14 cellular contexts compared by ENCODE assay signal in genomic region chr6:10184408-10185187, GRCh38.
DNase-seq lines count a peak whose midpoint lies in the region; FAIRE-seq lines count a peak whose summit lies in the region.
"Had no signal": no experiment of that assay in that cellular context is flagged by ENCODE, and none has a peak within 500 bp of the region (broad histone marks: within the 10 kb centered on the region; RNA-seq: fewer than 3 reads in every experiment).

No MANE protein-coding gene starts in this region.

- DNase-seq in EH (ENCODE audit: low read depth), result peak; percentile 90
- DNase-seq in M059J (ENCODE audit: low read depth), result peak; percentile 61
- DNase-seq in retina, result peak; percentile 8
- no peak for DNase-seq in stimulated activated CD4-positive, alpha-beta T cell treated with anti-CD3 and anti-CD28 coated beads, Interleukin-2, amount 100 ng/mL, for 24 hours
- no peak for DNase-seq in cortex of kidney (lab: John Stamatoyannopoulos, UW)
- DNase-seq in activated CD4-positive, alpha-beta T cell treated with anti-CD3 and anti-CD28 coated beads for 4 hours, result no peak
- DNase-seq: ACHN; Calu3; CD4-positive, alpha-beta memory T cell; DMS53; GM23248; NCI-H187 treated with DMSO at 0.1 percent for 48 hours; NCI-H446 had no signal

- FAIRE-seq in endometrium (lab: Jason Lieb, UNC), result peak; percentile 74

Comparison
In these comparisons a context has a peak if more than half of its experiments do, and no peak if none do; other contexts are left out.
1. DNase-seq: peak in EH (single experiment), M059J (single experiment) and retina (single experiment); none in stimulated activated CD4-positive, alpha-beta T cell treated with anti-CD3 and anti-CD28 coated beads, Interleukin-2, amount 100 ng/mL, for 24 hours (0 of 2), cortex of kidney (single experiment) and activated CD4-positive, alpha-beta T cell treated with anti-CD3 and anti-CD28 coated beads for 4 hours (0 of 2).